19 cellular contexts compared by ENCODE assay signal in the genomic region with DNA sequence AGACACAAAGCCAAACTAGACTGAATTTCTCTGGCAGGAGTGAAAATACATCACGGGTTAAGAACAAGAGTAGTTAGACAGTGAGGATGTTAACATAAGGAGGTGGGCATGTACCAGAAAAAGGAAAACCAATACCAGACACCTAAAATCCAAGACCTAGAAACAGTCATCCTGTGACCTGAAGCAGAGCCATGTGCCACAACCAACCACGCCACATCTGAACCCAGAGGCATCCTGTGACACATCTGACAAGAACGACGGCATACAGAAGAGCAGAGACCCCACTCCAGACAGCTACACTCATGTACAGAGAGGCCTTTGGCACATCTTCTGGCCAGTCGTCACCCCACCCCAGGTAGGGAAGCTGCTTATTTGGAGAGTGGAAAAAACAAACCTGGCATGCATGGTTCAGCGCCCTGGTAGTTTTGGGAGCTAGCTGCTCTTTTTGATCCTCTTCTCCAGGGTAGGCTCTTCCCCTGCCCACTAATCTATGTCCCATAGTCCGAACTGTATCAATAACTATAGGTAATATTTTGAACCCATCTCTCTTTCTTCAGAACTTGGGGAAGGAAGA.
DNase-seq lines count a peak whose midpoint lies in the region; ATAC-seq lines count a peak whose summit lies in the region.
"Had no signal": no experiment of that assay in that cellular context is flagged by ENCODE, and none has a peak within 500 bp of the region (broad histone marks: within the 10 kb centered on the region; RNA-seq: fewer than 3 reads in every experiment).

No MANE protein-coding gene starts in this region.

- no peaks in the 10 kb centered on the region for H3K9me3 Mint-ChIP-seq in activated T-cell treated with anti-CD3 and anti-CD28 coated beads, Interleukin-2, amount 50 U/mL, for 4 hours
- H3K9me3 Mint-ChIP-seq in stimulated activated naive CD8-positive, alpha-beta T cell treated with anti-CD3 and anti-CD28 coated beads, Interleukin-15, amount 100 ng/mL, for 72 hours: no peaks in the 10 kb centered on the region
- H3K9me3 Mint-ChIP-seq: activated T-helper 1 cell treated with anti-CD3 and anti-CD28 coated beads, Interleukin-12 subunit alpha, Interleukin-12 subunit beta, Interleukin-2, Interleukin-4 antibody, amounts not matched to agents 30 ng/mL and 10 ng/mL and 1 ng/mL, durations not matched to agents 14 hours and 24 hours and 36 hours had no signal

- peaks cover 33% of the 10 kb centered on the region for H3K36me3 Mint-ChIP-seq in activated T-cell treated with anti-CD3 and anti-CD28 coated beads, Interleukin-2, amount 50 U/mL, for 4 hours (ENCODE audit: insufficient read depth)

- H3K4me1 ChIP-seq in right cardiac atrium (ENCODE audit: control insufficient read depth, insufficient read depth, low read length): peaks cover 17% of the 10 kb centered on the region

- no peaks in the 10 kb centered on the region for H3K27me3 ChIP-seq in right cardiac atrium (ENCODE audit: control insufficient read depth, insufficient read depth)
- H3K27me3 ChIP-seq: tibial nerve had no signal

- no peak overlapping the region for H3K27ac ChIP-seq in right cardiac atrium (ENCODE audit: low read length)
- H3K27ac ChIP-seq: coronary artery, epithelial cell of prostate, lower lobe of right lung, RWPE1 had no signal

- H3K27ac Mint-ChIP-seq in stimulated activated naive CD8-positive, alpha-beta T cell treated with anti-CD3 and anti-CD28 coated beads, Interleukin-15, amount 100 ng/mL, for 72 hours: peak overlapping the region in 1 of 2 donors; percentile 6
- H3K27ac Mint-ChIP-seq: activated T-helper 1 cell treated with anti-CD3 and anti-CD28 coated beads, Interleukin-12 subunit alpha, Interleukin-12 subunit beta, Interleukin-2, Interleukin-4 antibody, amounts not matched to agents 30 ng/mL and 10 ng/mL and 1 ng/mL, durations not matched to agents 14 hours and 24 hours and 36 hours had no signal

- no peak overlapping the region for H3K4me3 ChIP-seq in right cardiac atrium (ENCODE audit: low read length)
- H3K4me3 ChIP-seq: coronary artery, lower lobe of right lung, tibial nerve had no signal

- peak; percentile 72 for ATAC-seq in activated T-cell treated with anti-CD3 and anti-CD28 coated beads, Interleukin-2, amount 50 U/mL, for 4 hours
- peak; percentile 20 to 28 for ATAC-seq in right cardiac atrium
- peak; percentile 97 for ATAC-seq in stimulated activated naive CD8-positive, alpha-beta T cell treated with anti-CD3 and anti-CD28 coated beads, Interleukin-15, amount 100 ng/mL, for 72 hours
- ATAC-seq: lower lobe of right lung had no signal

- no peak overlapping the region for H3K4me3 Mint-ChIP-seq in activated T-cell treated with anti-CD3 and anti-CD28 coated beads, Interleukin-2, amount 50 U/mL, for 4 hours
- H3K4me3 Mint-ChIP-seq in stimulated activated naive CD8-positive, alpha-beta T cell treated with anti-CD3 and anti-CD28 coated beads, Interleukin-15, amount 100 ng/mL, for 72 hours: no peak overlapping the region
- H3K4me3 Mint-ChIP-seq: activated T-helper 1 cell treated with anti-CD3 and anti-CD28 coated beads, Interleukin-12 subunit alpha, Interleukin-12 subunit beta, Interleukin-2, Interleukin-4 antibody, amounts not matched to agents 30 ng/mL and 10 ng/mL and 1 ng/mL, durations not matched to agents 14 hours and 24 hours and 36 hours had no signal

- intact Hi-C loops in right cardiac atrium (cut with DNase I): no loop called here

- 80% methylated on average over 7 of the region's 7 CpGs for WGBS in right cardiac atrium

- H3K9me3 ChIP-seq in right cardiac atrium (ENCODE audit: control insufficient read depth, low read length): no peaks in the 10 kb centered on the region
- H3K9me3 ChIP-seq: lower lobe of right lung, tibial nerve had no signal

- peaks cover 84% of the 10 kb centered on the region for H3K4me1 Mint-ChIP-seq in activated T-cell treated with anti-CD3 and anti-CD28 coated beads, Interleukin-2, amount 50 U/mL, for 4 hours (ENCODE audit: low read depth)
- H3K4me1 Mint-ChIP-seq in stimulated activated naive CD8-positive, alpha-beta T cell treated with anti-CD3 and anti-CD28 coated beads, Interleukin-15, amount 100 ng/mL, for 72 hours: peaks cover 64% of the 10 kb centered on the region

- H3K27me3 Mint-ChIP-seq in activated T-cell treated with anti-CD3 and anti-CD28 coated beads, Interleukin-2, amount 50 U/mL, for 4 hours (ENCODE audit: low read depth): no peaks in the 10 kb centered on the region
- no peaks in the 10 kb centered on the region for H3K27me3 Mint-ChIP-seq in stimulated activated naive CD8-positive, alpha-beta T cell treated with anti-CD3 and anti-CD28 coated beads, Interleukin-15, amount 100 ng/mL, for 72 hours

- DNase-seq in stimulated activated CD4-positive, alpha-beta T cell treated with anti-CD3 and anti-CD28 coated beads, Interleukin-15, amount 100 ng/mL, for 24 hours: peak; percentile 49
- no peak for DNase-seq in stimulated activated CD4-positive, alpha-beta T cell treated with anti-CD3 and anti-CD28 coated beads, Interleukin-4, amount 100 ng/mL, for 24 hours
- DNase-seq in activated T-cell treated with anti-CD3 and anti-CD28 coated beads, Interleukin-2, amount 50 U/mL, for 4 hours: no peak
- no peak for DNase-seq in right cardiac atrium
- peak in 1 of 2 donors; percentile 55 for DNase-seq in stimulated activated naive CD8-positive, alpha-beta T cell treated with anti-CD3 and anti-CD28 coated beads, Interleukin-15, amount 100 ng/mL, for 72 hours
- no peak for DNase-seq in pons (ENCODE audit: low spot score)
- no peak for DNase-seq in anterior cingulate cortex (lab: John Stamatoyannopoulos, UW)
- DNase-seq in NCI-H226: no peak
- DNase-seq: DMS153, H7, lower lobe of right lung, NCI-H146, NCI-H446, SW 1271 had no signal

Comparison
In these comparisons a context has a peak if more than half of its experiments do, and no peak if none do; other contexts are left out.
1. ATAC-seq: peak in every context shown above with its lines; median percentile 97 in stimulated activated naive CD8-positive, alpha-beta T cell treated with anti-CD3 and anti-CD28 coated beads, Interleukin-15, amount 100 ng/mL, for 72 hours; 72 in activated T-cell treated with anti-CD3 and anti-CD28 coated beads, Interleukin-2, amount 50 U/mL, for 4 hours; 24 in right cardiac atrium.